9 cellular contexts compared by ENCODE assay signal in genomic region chr7:92723978-92724377, GRCh38.
DNase-seq lines count a peak whose midpoint lies in the region; ATAC-seq and TF ChIP-seq lines count a peak whose summit lies in the region.
"Had no signal": no experiment of that assay in that cellular context is flagged by ENCODE, and none has a peak within 500 bp of the region (broad histone marks: within the 10 kb centered on the region; RNA-seq: fewer than 3 reads in every experiment).

No MANE protein-coding gene starts in this region.

- H3K36me3 Mint-ChIP-seq in activated naive CD4-positive, alpha-beta T cell treated with anti-CD3 and anti-CD28 coated beads for 36 hours (ENCODE audit: low read depth): peaks cover 50% of the 10 kb centered on the region
- H3K36me3 Mint-ChIP-seq in activated naive CD4-positive, alpha-beta T cell treated with anti-CD3 and anti-CD28 coated beads, Interleukin-2, amount 50 U/mL, for 72 hours: peaks cover 35 to 74% of the 10 kb centered on the region in 2 donors
- peaks cover 16% of the 10 kb centered on the region for H3K36me3 Mint-ChIP-seq in endodermal cell (ENCODE audit: low read depth)

- H3K27me3 ChIP-seq in endodermal cell (ENCODE audit: control insufficient read depth, insufficient read depth, low read length, poor library complexity, severe bottlenecking): no peaks in the 10 kb centered on the region
- H3K27me3 ChIP-seq in lower lobe of right lung (ENCODE audit: low read depth): no peaks in the 10 kb centered on the region
- no peaks in the 10 kb centered on the region for H3K27me3 ChIP-seq in upper lobe of left lung

- WGBS in endodermal cell (ENCODE audit: insufficient coverage in 1 of 2, insufficient read length in 1 of 2), 2 experiments: 33 to 68% methylated on average over 1 to 5 of the region's 5 CpGs
- WGBS in upper lobe of left lung, 2 donors: 38 to 45% methylated on average over 5 of the region's 5 CpGs

- peaks cover 26% of the 10 kb centered on the region for H3K36me3 ChIP-seq in endodermal cell (ENCODE audit: control insufficient read depth, insufficient read depth, low read length)
- peaks cover 9% of the 10 kb centered on the region for H3K36me3 ChIP-seq in lower lobe of right lung
- H3K36me3 ChIP-seq in upper lobe of left lung: peaks cover 0 to 5% (median 0%) of the 10 kb centered on the region in 4 donors

- TF ChIP-seq EP300 in upper lobe of left lung (IDR thresholded peaks at IDR 0.05): no peak

- DNase-seq in activated naive CD4-positive, alpha-beta T cell treated with anti-CD3 and anti-CD28 coated beads for 36 hours: no peak
- no peak for DNase-seq in activated naive CD4-positive, alpha-beta T cell treated with anti-CD3 and anti-CD28 coated beads, Interleukin-2, amount 50 U/mL, for 72 hours (ENCODE audit: low spot score in 2 of 2)
- DNase-seq in endodermal cell: peak; percentile 69
- no peak for DNase-seq in lower lobe of right lung
- peak in 1 of 2 donors; percentile 40 for DNase-seq in upper lobe of left lung
- DNase-seq in middle frontal gyrus (ENCODE audit: extremely low spot score, low spot score): no peak
- DNase-seq in AG20443 (ENCODE audit: low spot score): no peak
- DNase-seq in ACHN: no peak
- DNase-seq: NCI-H1092 had no signal

- ATAC-seq in activated naive CD4-positive, alpha-beta T cell treated with anti-CD3 and anti-CD28 coated beads, Interleukin-2, amount 50 U/mL, for 72 hours: no peak
- peak; percentile 26 to 59 for ATAC-seq in lower lobe of right lung
- ATAC-seq in upper lobe of left lung (ENCODE audit: low FRiP score in 2 of 2): peak in 1 of 2 donors; percentile 76

- intact Hi-C loops in activated naive CD4-positive, alpha-beta T cell treated with anti-CD3 and anti-CD28 coated beads for 36 hours (cut with micrococcal nuclease): no loop called here
- intact Hi-C loops in lower lobe of right lung (cut with DNase I): no loop called here

- peaks cover 61% of the 10 kb centered on the region for H3K4me1 Mint-ChIP-seq in activated naive CD4-positive, alpha-beta T cell treated with anti-CD3 and anti-CD28 coated beads for 36 hours (ENCODE audit: low read depth)
- peaks cover 7% of the 10 kb centered on the region for H3K4me1 Mint-ChIP-seq in endodermal cell

- TF ChIP-seq CTCF in endodermal cell (conservative IDR thresholded peaks at IDR 0.05) (no peak), lower lobe of right lung (IDR thresholded peaks at IDR 0.05) (no peak), upper lobe of left lung (IDR thresholded peaks at IDR 0.05) (no peak)

- H3K4me1 ChIP-seq in endodermal cell (ENCODE audit: control insufficient read depth, insufficient read depth, low read length): no peaks in the 10 kb centered on the region
- H3K4me1 ChIP-seq in lower lobe of right lung: peaks cover 25% of the 10 kb centered on the region
- peaks cover 1 to 12% (median 11%) of the 10 kb centered on the region in 4 donors for H3K4me1 ChIP-seq in upper lobe of left lung

- TF ChIP-seq POLR2A in upper lobe of left lung (IDR thresholded peaks at IDR 0.05): no peak

- H3K27ac ChIP-seq in endodermal cell (ENCODE audit: low read depth, low read length) (no peak overlapping the region), lower lobe of right lung (peak overlapping the region; percentile 49), upper lobe of left lung (peak overlapping the region; percentile 1 to 65 (median 24))

- H3K4me3 Mint-ChIP-seq in activated naive CD4-positive, alpha-beta T cell treated with anti-CD3 and anti-CD28 coated beads for 36 hours: no peak overlapping the region
- no peak overlapping the region for H3K4me3 Mint-ChIP-seq in endodermal cell

- in situ Hi-C loops in ACHN (cut with HindIII; ENCODE audit: low pct_ligation_motif_present, low pct_unique_long_range_greater_than_20kb, low sequenced_read_pairs): no loop called here

- peak overlapping the region; percentile 38 for H3K27ac Mint-ChIP-seq in activated naive CD4-positive, alpha-beta T cell treated with anti-CD3 and anti-CD28 coated beads for 36 hours
- no peak overlapping the region for H3K27ac Mint-ChIP-seq in activated naive CD4-positive, alpha-beta T cell treated with anti-CD3 and anti-CD28 coated beads, Interleukin-2, amount 50 U/mL, for 72 hours
- H3K27ac Mint-ChIP-seq in endodermal cell: no peak overlapping the region

- H3K4me3 ChIP-seq in endodermal cell (ENCODE audit: low read length) (no peak overlapping the region), lower lobe of right lung (no peak overlapping the region), upper lobe of left lung (no peak overlapping the region)

- CTCF ChIA-PET in activated naive CD4-positive, alpha-beta T cell treated with anti-CD3 and anti-CD28 coated beads for 36 hours (lab: Charles Lee): interaction anchor here (1.4 kb wide), 1 partner anchor 13 kb away, joined by 4 read pairs; no protein-coding TSS in a partner anchor

- H3K9me3 Mint-ChIP-seq in activated naive CD4-positive, alpha-beta T cell treated with anti-CD3 and anti-CD28 coated beads for 36 hours: no peaks in the 10 kb centered on the region
- H3K9me3 Mint-ChIP-seq in activated naive CD4-positive, alpha-beta T cell treated with anti-CD3 and anti-CD28 coated beads, Interleukin-2, amount 50 U/mL, for 72 hours: no peaks in the 10 kb centered on the region
- H3K9me3 Mint-ChIP-seq in endodermal cell: no peaks in the 10 kb centered on the region

- no peak overlapping the region for H3K9ac ChIP-seq in endodermal cell (ENCODE audit: extremely low read depth, low read length, poor library complexity, severe bottlenecking)

- H3K27me3 Mint-ChIP-seq in activated naive CD4-positive, alpha-beta T cell treated with anti-CD3 and anti-CD28 coated beads for 36 hours (ENCODE audit: low read depth): no peaks in the 10 kb centered on the region
- no peaks in the 10 kb centered on the region for H3K27me3 Mint-ChIP-seq in endodermal cell (ENCODE audit: insufficient read depth)

- no peaks in the 10 kb centered on the region for H3K9me3 ChIP-seq in endodermal cell (ENCODE audit: control insufficient read depth, low read length)
- no peaks in the 10 kb centered on the region for H3K9me3 ChIP-seq in lower lobe of right lung
- no peaks in the 10 kb centered on the region for H3K9me3 ChIP-seq in upper lobe of left lung

Comparison
In these comparisons a context has a peak if more than half of its experiments do, and no peak if none do; other contexts are left out.
1. ATAC-seq: peak in lower lobe of right lung (2 of 2); none in activated naive CD4-positive, alpha-beta T cell treated with anti-CD3 and anti-CD28 coated beads, Interleukin-2, amount 50 U/mL, for 72 hours (0 of 2).